In genomic region chr17:13346081-13346533, GRCh38 we compare ENCODE assay signal across 9 cellular contexts.
A peak's percentile ranks its signal among the peaks of the same experiment; 100 is the strongest.
DNase-seq lines count a peak whose midpoint lies in the region; ATAC-seq and TF ChIP-seq lines count a peak whose summit lies in the region.
"Had no signal": no experiment of that assay in that cellular context is flagged by ENCODE, and none has a peak within 500 bp of the region (broad histone marks: within the 10 kb centered on the region; RNA-seq: fewer than 3 reads in every experiment).

No MANE protein-coding gene starts in this region.

- DNase-seq in H7 (peak; percentile 28), OCI-M1 (lab: John Stamatoyannopoulos, UW) (peak; percentile 91), fibroblast of mammary gland (ENCODE audit: low read depth) (peak; percentile 99), retinal pigment epithelial cell (ENCODE audit: low read depth) (peak; percentile 39), psoas muscle (no peak), Right ventricle myocardium superior (no peak)
- DNase-seq: activated CD4-positive, CD25-positive, alpha-beta regulatory T cell treated with anti-CD3 and anti-CD28 coated beads, Interleukin-2, amount 50 U/mL, for 72 hours; right cardiac atrium had no signal

- ATAC-seq in psoas muscle (no peak), Right ventricle myocardium superior (ENCODE audit: poor library complexity) (no peak), HG03175 (IDR thresholded peaks at IDR 0.05; ENCODE audit: unreplicated experiment) (no peak)
- ATAC-seq: right cardiac atrium had no signal

- H3K4me3 ChIP-seq in H7 (ENCODE audit: insufficient read depth, low read depth, low read length) (no peak overlapping the region), fibroblast of mammary gland (ENCODE audit: control insufficient read depth, low read depth, low read length) (no peak overlapping the region), retinal pigment epithelial cell (ENCODE audit: low read length) (no peak overlapping the region), psoas muscle (no peak overlapping the region)

- intact Hi-C loops in psoas muscle (cut with DNase I) (loop anchor here in 1 of 2 donors (10.0 kb wide), 1 partner anchor 1579 kb away; no protein-coding TSS in a partner anchor), Right ventricle myocardium superior (cut with DNase I) (loop anchor here (10.0 kb wide), 1 partner anchor 229 kb away; no protein-coding TSS in a partner anchor)

- 59 to 62% (median 60%) methylated on average over 2 of the region's 2 CpGs for WGBS in psoas muscle, 3 donors

- H3K36me3 ChIP-seq in H7 (replicated peaks; ENCODE audit: control insufficient read depth, insufficient read depth, low read length) (no peaks in the 10 kb centered on the region), psoas muscle (ENCODE audit: insufficient read depth in 1 of 2, low read depth in 1 of 2) (no peaks in the 10 kb centered on the region)

- H3K9me3 ChIP-seq in psoas muscle = no peaks in the 10 kb centered on the region

- no peak overlapping the region for H3K27ac ChIP-seq in psoas muscle

- H3K27me3 ChIP-seq in H7 (ENCODE audit: control insufficient read depth, insufficient read depth, low read length) (no peaks in the 10 kb centered on the region), psoas muscle (ENCODE audit: insufficient read depth in 3 of 3, low read length in 2 of 3) (no peaks in the 10 kb centered on the region)

- H3K4me1 ChIP-seq in psoas muscle = no peaks in the 10 kb centered on the region

- TF ChIP-seq CTCF in fibroblast of mammary gland (conservative IDR thresholded peaks at IDR 0.05; ENCODE audit: control insufficient read depth, insufficient read depth, low read depth, low read length) = peak; percentile 11
- no peak for TF ChIP-seq CTCF in retinal pigment epithelial cell (conservative IDR thresholded peaks at IDR 0.05; ENCODE audit: low read depth, low read length)
- no peak for TF ChIP-seq CTCF in psoas muscle (IDR thresholded peaks at IDR 0.05)

Comparison
In these comparisons a context has a peak if more than half of its experiments do, and no peak if none do; other contexts are left out.
1. DNase-seq: peak in H7 (single experiment), OCI-M1 (single experiment), fibroblast of mammary gland (single experiment) and retinal pigment epithelial cell (single experiment); none in psoas muscle (0 of 2) and Right ventricle myocardium superior (single experiment).